Comparison of ENCODE assay signal across 11 cellular contexts in the genomic region with DNA sequence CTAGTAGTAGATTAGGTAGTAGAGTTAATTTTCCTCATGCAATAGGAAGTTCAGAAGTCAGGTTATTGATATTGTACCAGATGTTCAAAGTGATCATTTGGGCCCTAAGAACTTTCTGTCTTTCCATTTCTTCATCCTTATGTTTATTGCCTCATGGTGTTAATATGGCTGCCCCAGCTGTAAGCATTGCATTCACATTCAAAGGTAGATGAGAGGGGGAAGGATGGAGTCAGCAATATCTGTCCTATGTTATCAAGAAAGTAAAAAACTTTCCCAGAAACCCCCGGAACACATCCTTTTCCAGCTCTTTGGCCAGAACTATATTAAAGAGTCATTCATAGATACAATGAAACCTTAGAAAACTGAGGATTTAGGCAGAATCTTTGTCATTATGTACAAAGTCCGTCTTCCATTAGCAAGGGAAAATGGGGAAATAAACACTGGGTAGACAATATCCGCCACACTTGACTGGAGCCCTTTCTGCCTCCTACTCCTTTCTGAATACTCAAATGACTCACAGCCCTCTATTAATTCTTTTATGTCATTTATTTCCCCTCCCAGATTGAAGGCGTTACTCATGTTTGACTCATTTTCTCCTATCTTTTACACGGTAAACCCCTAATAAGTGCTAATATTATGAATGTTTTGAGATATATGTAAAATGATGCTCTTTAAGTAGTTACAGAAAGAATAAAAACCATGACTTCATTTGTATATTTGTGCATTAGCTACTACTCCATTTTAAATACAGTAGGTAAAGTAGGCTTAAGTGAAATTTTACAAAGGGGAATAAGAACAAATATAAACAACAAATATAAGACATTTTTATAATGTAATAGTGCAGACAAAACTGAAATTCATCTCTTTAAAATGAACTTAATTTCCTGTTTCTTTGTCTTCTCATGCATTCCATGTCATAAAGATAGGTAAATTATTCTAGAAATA.
DNase-seq lines count a peak whose midpoint lies in the region; ATAC-seq, FAIRE-seq and TF ChIP-seq lines count a peak whose summit lies in the region.
"Had no signal": no experiment of that assay in that cellular context is flagged by ENCODE, and none has a peak within 500 bp of the region (broad histone marks: within the 10 kb centered on the region; RNA-seq: fewer than 3 reads in every experiment).

No MANE protein-coding gene starts in this region.

- H3K9me3 Mint-ChIP-seq in naive thymus-derived CD8-positive, alpha-beta T cell, result no peaks in the 10 kb centered on the region

- no peak overlapping the region for H3K18ac ChIP-seq in trophoblast cell (ENCODE audit: low read length)

- H4K12ac ChIP-seq in trophoblast cell (ENCODE audit: low read depth, low read length), result no peak overlapping the region

- no peak overlapping the region for H3K9ac ChIP-seq in trophoblast cell (ENCODE audit: low read length)

- POLR2A ChIA-PET in naive thymus-derived CD8-positive, alpha-beta T cell (lab: Charles Lee), result no interaction called here

- no peak overlapping the region for H2BK12ac ChIP-seq in trophoblast cell (ENCODE audit: low read length)

- H3K4me3 Mint-ChIP-seq in naive thymus-derived CD8-positive, alpha-beta T cell, result no peak overlapping the region

- H3K79me1 ChIP-seq in trophoblast cell (ENCODE audit: low read length), result no peaks in the 10 kb centered on the region

- WGBS in trophoblast cell (ENCODE audit: extremely low coverage, insufficient coverage, insufficient read length), result no CpG with 5 or more reads among the region's 5 CpGs

- no peak overlapping the region for H2BK120ac ChIP-seq in trophoblast cell (ENCODE audit: insufficient read depth, low read length, poor library complexity)

- DNase-seq in GM12892 (ENCODE audit: insufficient read length), result no peak
- DNase-seq in SIG-M5 (lab: John Stamatoyannopoulos, UW), result no peak
- no peak for DNase-seq in epidermal melanocyte (ENCODE audit: insufficient read length, low spot score)
- no peak for DNase-seq in trophoblast cell
- no peak for DNase-seq in naive thymus-derived CD8-positive, alpha-beta T cell
- DNase-seq: heart left ventricle, NCI-H2029 had no signal

- H3K36me3 Mint-ChIP-seq in naive thymus-derived CD8-positive, alpha-beta T cell, result no peaks in the 10 kb centered on the region

- H4K8ac ChIP-seq in trophoblast cell (ENCODE audit: low read depth, low read length), result no peak overlapping the region

- H3K4me1 Mint-ChIP-seq in naive thymus-derived CD8-positive, alpha-beta T cell, result peaks cover 0 to 22% (median 0%) of the 10 kb centered on the region in 4 donors

- no peak for TF ChIP-seq POLR2A in GM12892 (IDR thresholded peaks at IDR 0.05; ENCODE audit: low read depth, low read length)

- H3K4me2 ChIP-seq in trophoblast cell (ENCODE audit: low read length), result no peak overlapping the region

- no peak overlapping the region for H3K27ac Mint-ChIP-seq in naive thymus-derived CD8-positive, alpha-beta T cell

- H3K14ac ChIP-seq in trophoblast cell (ENCODE audit: low read length), result no peak overlapping the region

- H2BK5ac ChIP-seq in trophoblast cell (ENCODE audit: low read depth, low read length, poor library complexity), result no peak overlapping the region

- H3K23ac ChIP-seq in trophoblast cell (ENCODE audit: low read length), result no peak overlapping the region

- no peak overlapping the region for H2AK5ac ChIP-seq in trophoblast cell (ENCODE audit: low read length)

- peaks cover 0 to 7% (median 2%) of the 10 kb centered on the region in 5 donors for H3K27me3 Mint-ChIP-seq in naive thymus-derived CD8-positive, alpha-beta T cell

- H3K27me3 ChIP-seq in trophoblast cell (ENCODE audit: insufficient read depth, low read length), result no peaks in the 10 kb centered on the region
- H3K27me3 ChIP-seq: heart left ventricle had no signal

- H3K4ac ChIP-seq in trophoblast cell (ENCODE audit: low read depth, low read length), result no peak overlapping the region

- FAIRE-seq in GM12892 (lab: Jason Lieb, UNC), result peak; percentile 88
- FAIRE-seq: G401.6 had no signal

- H2AFZ ChIP-seq in trophoblast cell (ENCODE audit: insufficient read depth, low read length, poor library complexity), result no peak overlapping the region

- ATAC-seq in GM21528 (IDR thresholded peaks at IDR 0.05; ENCODE audit: low FRiP score, unreplicated experiment) (peak; percentile 77), HG03460 (IDR thresholded peaks at IDR 0.05; ENCODE audit: unreplicated experiment) (peak; percentile 79), esophagus mucosa (peak; percentile 73)
- no peak for ATAC-seq in naive thymus-derived CD8-positive, alpha-beta T cell
- ATAC-seq: heart left ventricle had no signal

- no peaks in the 10 kb centered on the region for H3K9me3 ChIP-seq in trophoblast cell (ENCODE audit: insufficient read depth, low read depth, low read length)
- H3K9me3 ChIP-seq: heart left ventricle had no signal

- no peak overlapping the region for H4K91ac ChIP-seq in trophoblast cell (ENCODE audit: low read depth, low read length)

- H3K36me3 ChIP-seq in trophoblast cell (ENCODE audit: control insufficient read depth in 1 of 2, insufficient read depth in 2 of 2, low read length in 2 of 2), result no peaks in the 10 kb centered on the region
- H3K36me3 ChIP-seq: heart left ventricle had no signal

- no peaks in the 10 kb centered on the region for H3K4me1 ChIP-seq in trophoblast cell (ENCODE audit: control insufficient read depth in 1 of 2, insufficient read depth in 2 of 2, low read length in 2 of 2)

- H3K27ac ChIP-seq in trophoblast cell (ENCODE audit: low read depth, low read length), result no peak overlapping the region
- H3K27ac ChIP-seq: heart left ventricle had no signal

- H3K4me3 ChIP-seq in trophoblast cell (ENCODE audit: low read depth, low read length), result no peak overlapping the region
- H3K4me3 ChIP-seq: heart left ventricle had no signal

- H3K79me2 ChIP-seq in trophoblast cell (ENCODE audit: control insufficient read depth, insufficient read depth, low read length, poor library complexity), result no peaks in the 10 kb centered on the region

Comparison
In these comparisons a context has a peak if more than half of its experiments do, and no peak if none do; other contexts are left out.
1. ATAC-seq: peak in GM21528 (single experiment), HG03460 (single experiment) and esophagus mucosa (single experiment); none in naive thymus-derived CD8-positive, alpha-beta T cell (0 of 2).